In genomic region chr9:2765250-2765880, GRCh38 we compare ENCODE assay signal across 16 cellular contexts. TPM values are rescaled to one million over a fixed set of nuclear protein-coding genes. Genes with fewer than 3 reads are reported as not detected.
DNase-seq lines count a peak whose midpoint lies in the region; ATAC-seq lines count a peak whose summit lies in the region.
"Had no signal": no experiment of that assay in that cellular context is flagged by ENCODE, and none has a peak within 500 bp of the region (broad histone marks: within the 10 kb centered on the region; RNA-seq: fewer than 3 reads in every experiment).

No MANE protein-coding gene starts in this region.

- peak overlapping the region; percentile 30 for H3K9ac ChIP-seq in HUES6 (ENCODE audit: low read length)

- H3K4me1 Mint-ChIP-seq in activated T-helper 2 cell treated with anti-CD3 and anti-CD28 coated beads, Interferon-gamma antibody, Interleukin-2, Interleukin-4, amounts not matched to agents 10 μg/mL and 5 μg/mL and 100 μg/mL, durations not matched to agents 14 hours and 24 hours and 36 hours (ENCODE audit: low read depth), result peaks cover 33% of the 10 kb centered on the region
- peaks cover 5 to 15% (median 9%) of the 10 kb centered on the region in 3 donors for H3K4me1 Mint-ChIP-seq in naive B cell

- no peak for ATAC-seq in naive B cell (ENCODE audit: low read depth in 2 of 2)
- ATAC-seq: HepG2 had no signal

- no peaks in the 10 kb centered on the region for H3K27me3 ChIP-seq in HUES6 (ENCODE audit: control insufficient read depth, insufficient read depth, low read length)
- H3K27me3 ChIP-seq: sigmoid colon, vagina had no signal

- peak overlapping the region; percentile 90 for H3K27ac Mint-ChIP-seq in activated T-helper 2 cell treated with anti-CD3 and anti-CD28 coated beads, Interferon-gamma antibody, Interleukin-2, Interleukin-4, amounts not matched to agents 10 μg/mL and 5 μg/mL and 100 μg/mL, durations not matched to agents 14 hours and 24 hours and 36 hours
- peak overlapping the region in 4 of 6 donors; percentile 39 to 80 (median 68) for H3K27ac Mint-ChIP-seq in naive B cell

- intact Hi-C loops in activated T-helper 2 cell treated with anti-CD3 and anti-CD28 coated beads, Interferon-gamma antibody, Interleukin-2, Interleukin-4, amounts not matched to agents 10 μg/mL and 5 μg/mL and 100 μg/mL, durations not matched to agents 14 hours and 24 hours and 36 hours (cut with micrococcal nuclease), result loop anchor here (2.0 to 10.0 kb wide), 3 partner anchors 51 to 759 kb away; partner anchors contain the start of genes PUM3 and RFX3

- no peak overlapping the region for H3K4me3 Mint-ChIP-seq in activated T-helper 2 cell treated with anti-CD3 and anti-CD28 coated beads, Interferon-gamma antibody, Interleukin-2, Interleukin-4, amounts not matched to agents 10 μg/mL and 5 μg/mL and 100 μg/mL, durations not matched to agents 14 hours and 24 hours and 36 hours (ENCODE audit: low read depth)
- no peak overlapping the region for H3K4me3 Mint-ChIP-seq in naive B cell

- DNase-seq in ELF-1 (ENCODE audit: low read depth, low spot score) (peak; percentile 54), naive B cell (no peak), SK-N-DZ (ENCODE audit: low spot score) (no peak), NCI-H2081 (lab: John Stamatoyannopoulos, UW) (no peak), NCI-H774 (lab: John Stamatoyannopoulos, UW) (no peak)
- DNase-seq in activated T-helper 2 cell treated with anti-CD3 and anti-CD28 coated beads, Interferon-gamma antibody, Interleukin-2, Interleukin-4, amounts not matched to agents 10 μg/mL and 5 μg/mL and 100 μg/mL, durations not matched to agents 14 hours and 24 hours and 36 hours (ENCODE audit: low spot score), result no peak
- DNase-seq: aorta, DMS79 treated with DMSO at 0.1 percent for 48 hours, hippocampal formation, NCI-H2081 treated with DMSO at 0.1 percent for 48 hours, RPMI8226, sigmoid colon had no signal

- H3K9me3 ChIP-seq in HUES6 (ENCODE audit: control insufficient read depth, insufficient read depth, low read depth, low read length), result no peaks in the 10 kb centered on the region
- H3K9me3 ChIP-seq: sigmoid colon, vagina had no signal

- H3K27ac ChIP-seq in HUES6 (ENCODE audit: low read depth, low read length), result peak overlapping the region; percentile 46; the same call in 1 of the 2 replicates
- H3K27ac ChIP-seq: sigmoid colon, vagina had no signal

- H3K27me3 Mint-ChIP-seq in activated T-helper 2 cell treated with anti-CD3 and anti-CD28 coated beads, Interferon-gamma antibody, Interleukin-2, Interleukin-4, amounts not matched to agents 10 μg/mL and 5 μg/mL and 100 μg/mL, durations not matched to agents 14 hours and 24 hours and 36 hours (ENCODE audit: low read depth), result no peaks in the 10 kb centered on the region
- H3K27me3 Mint-ChIP-seq in naive B cell, result no peaks in the 10 kb centered on the region

- H3K4me1 ChIP-seq in HUES6 (ENCODE audit: control insufficient read depth, insufficient read depth, low read length), result peaks cover 45% of the 10 kb centered on the region
- H3K4me1 ChIP-seq: sigmoid colon, vagina had no signal

- H3K4me3 ChIP-seq in HUES6 (ENCODE audit: low read depth, low read length), result no peak overlapping the region
- H3K4me3 ChIP-seq: sigmoid colon, vagina had no signal

- H3K9me3 Mint-ChIP-seq in activated T-helper 2 cell treated with anti-CD3 and anti-CD28 coated beads, Interferon-gamma antibody, Interleukin-2, Interleukin-4, amounts not matched to agents 10 μg/mL and 5 μg/mL and 100 μg/mL, durations not matched to agents 14 hours and 24 hours and 36 hours, result no peaks in the 10 kb centered on the region
- no peaks in the 10 kb centered on the region for H3K9me3 Mint-ChIP-seq in naive B cell

- peaks cover 20% of the 10 kb centered on the region for H3K36me3 ChIP-seq in HUES6 (ENCODE audit: control insufficient read depth, insufficient read depth, low read length)

- peaks cover 62% of the 10 kb centered on the region for H3K36me3 Mint-ChIP-seq in activated T-helper 2 cell treated with anti-CD3 and anti-CD28 coated beads, Interferon-gamma antibody, Interleukin-2, Interleukin-4, amounts not matched to agents 10 μg/mL and 5 μg/mL and 100 μg/mL, durations not matched to agents 14 hours and 24 hours and 36 hours (ENCODE audit: low read depth)
- peaks cover 14 to 17% of the 10 kb centered on the region in 2 donors for H3K36me3 Mint-ChIP-seq in naive B cell

RNA-seq across cellular contexts. Expression of gene KCNV2, which starts 48.1 kb away (rescaled TPM):
- not detected in 2 replicates for total RNA-seq in activated T-helper 2 cell treated with anti-CD3 and anti-CD28 coated beads, Interferon-gamma antibody, Interleukin-2, Interleukin-4, amounts not matched to agents 10 μg/mL and 5 μg/mL and 100 μg/mL, durations not matched to agents 14 hours and 24 hours and 36 hours
- under 1 TPM in 2 of 6 donors, not detected in 4; 0.14 to 0.16 TPM for polyA plus RNA-seq in naive B cell (ENCODE audit: low read depth in 6 of 6)
- polyA plus RNA-seq in SK-N-DZ (2014; cell fraction: cytosol; rRNA removed), result not detected in 2 replicates
- polyA plus RNA-seq in SK-N-DZ (2014; cell fraction: nucleus; rRNA removed), result not detected in 2 replicates
- total RNA-seq: aorta, HepG2, mononuclear cell, sigmoid colon, vagina had no signal
- polyA plus RNA-seq: aorta, HepG2, sigmoid colon had no signal
